ENCODE assay signal across 8 cellular contexts in the genomic region with DNA sequence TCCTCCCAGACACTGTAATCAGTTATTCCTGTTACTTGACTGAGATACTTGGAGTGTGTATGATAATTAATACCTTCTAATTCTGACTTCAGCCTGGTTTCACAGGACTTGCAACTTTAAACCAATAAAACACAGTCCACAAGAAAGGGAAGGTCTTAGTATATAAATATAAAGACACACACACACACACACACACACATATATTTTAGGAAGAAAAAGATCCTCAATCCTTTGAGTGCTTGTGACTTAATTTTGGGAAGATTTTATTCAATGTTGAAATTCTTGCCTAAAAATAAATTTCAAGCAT. TPM values are rescaled to one million over a fixed set of nuclear protein-coding genes. Genes with fewer than 3 reads are reported as not detected.
A peak's percentile ranks its signal among the peaks of the same experiment; 100 is the strongest.
DNase-seq lines count a peak whose midpoint lies in the region; ATAC-seq and TF ChIP-seq lines count a peak whose summit lies in the region.

No MANE protein-coding gene starts in this region.

- no peak for TF ChIP-seq POLR2A in vagina (IDR thresholded peaks at IDR 0.05)

- ATAC-seq in heart right ventricle, result peak in 1 of 8 donors; percentile 34
- no peak for ATAC-seq in HG03354 (IDR thresholded peaks at IDR 0.05; ENCODE audit: poor library complexity, severe bottlenecking, unreplicated experiment)

- intact Hi-C loops in heart right ventricle (cut with DNase I), result no loop called here
- intact Hi-C loops in cardiac septum (cut with DNase I), result loop anchor here (10.0 kb wide), 1 partner anchor 175 kb away; a partner anchor contains a TSS
- intact Hi-C loops in vagina (cut with DNase I), result no loop called here

- H3K27ac ChIP-seq in heart right ventricle, result peak overlapping the region; percentile 93 to 100 (median 98)
- peak overlapping the region; percentile 21 for H3K27ac ChIP-seq in adipose tissue (ENCODE audit: low read depth, low read length)
- peak overlapping the region; percentile 98 for H3K27ac ChIP-seq in vagina

- DNase-seq in heart right ventricle (no peak), cardiac septum (ENCODE audit: low spot score) (no peak), medulla oblongata (ENCODE audit: extremely low spot score) (peak; percentile 26), vagina (ENCODE audit: extremely low spot score in 2 of 2) (no peak), inferior parietal cortex (ENCODE audit: extremely low spot score) (no peak), SW480 (ENCODE audit: low spot score) (no peak)

- H3K4me3 ChIP-seq in heart right ventricle (peak overlapping the region in 6 of 10 donors; percentile 61 to 83 (median 72)), vagina (peak overlapping the region; percentile 76 to 97)

- no peaks in the 10 kb centered on the region for H3K36me3 ChIP-seq in heart right ventricle
- no peaks in the 10 kb centered on the region for H3K36me3 ChIP-seq in vagina

- TF ChIP-seq CTCF in heart right ventricle (IDR thresholded peaks at IDR 0.05) (no peak), vagina (IDR thresholded peaks at IDR 0.05) (no peak)

- H3K4me1 ChIP-seq in heart right ventricle (peaks cover 0 to 56% (median 41%) of the 10 kb centered on the region in 9 donors), vagina (peaks cover 54% of the 10 kb centered on the region)

- H3K27me3 ChIP-seq in heart right ventricle, result no peaks in the 10 kb centered on the region
- H3K27me3 ChIP-seq in vagina, result no peaks in the 10 kb centered on the region

- no peaks in the 10 kb centered on the region for H3K9me3 ChIP-seq in heart right ventricle
- H3K9me3 ChIP-seq in vagina, result no peaks in the 10 kb centered on the region

RNA-seq across cellular contexts. Expression of a gene that starts 0.7 kb away (rescaled TPM):
- total RNA-seq in heart right ventricle (10 to 100 TPM in 6 of 10 donors, 1 to 10 TPM in 4; 9.4 to 12.7 (median 10.5) TPM), cardiac septum (12.7 TPM), vagina (22.3 TPM)
- polyA plus RNA-seq in heart right ventricle (10 to 100 TPM in 1 of 2 donors, 1 to 10 TPM in 1; 8.3 to 12.6 TPM), adipose tissue (10 to 100 TPM; 10.6 to 17.0 (median 12.3) TPM)

Comparison
In these comparisons a context has a peak if more than half of its experiments do, and no peak if none do; other contexts are left out.
1. H3K27ac ChIP-seq: peak in every context shown above with its lines; median percentile 98 in vagina; 98 in heart right ventricle; 21 in adipose tissue.